8 cellular contexts compared by ENCODE assay signal in the genomic region with DNA sequence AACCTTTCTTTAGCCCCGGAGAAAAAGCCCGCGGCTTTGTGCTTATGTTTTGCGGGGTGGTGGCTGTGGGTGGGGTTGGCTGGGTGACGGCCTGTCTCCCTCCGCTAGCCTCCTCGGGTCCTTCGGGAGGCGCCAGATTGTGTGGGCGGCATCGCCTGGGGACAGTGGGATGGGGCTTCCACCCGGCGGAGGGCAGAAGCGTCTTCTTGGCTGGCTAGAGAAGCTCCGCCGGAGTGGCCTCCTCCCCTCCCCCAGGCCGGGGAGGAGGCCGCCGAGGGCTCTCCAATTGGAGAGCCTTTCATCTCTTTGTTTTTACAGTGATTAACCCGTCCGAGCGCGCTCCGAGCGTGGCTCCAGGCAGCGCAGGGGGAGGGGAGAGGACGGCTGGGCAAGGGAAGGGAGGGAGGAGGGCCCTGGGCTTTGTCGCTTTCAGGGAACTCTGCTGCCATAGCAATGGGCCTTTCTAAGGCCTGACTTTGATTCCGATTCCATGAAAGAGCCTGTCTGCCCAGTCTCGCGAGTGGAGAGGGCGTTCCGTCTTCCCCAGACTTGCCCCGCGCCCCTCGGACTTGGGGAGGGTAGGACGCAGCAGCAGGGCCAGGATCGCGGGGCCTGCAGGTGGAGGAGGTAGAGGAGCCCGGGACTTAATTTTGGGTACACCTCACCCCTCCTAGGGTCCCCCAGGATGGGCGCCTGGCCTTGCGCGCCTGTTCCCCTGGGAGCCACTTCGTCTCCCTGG. TPM values are rescaled to one million over a fixed set of nuclear protein-coding genes. Genes with fewer than 3 reads are reported as not detected.
DNase-seq lines count a peak whose midpoint lies in the region; ATAC-seq, FAIRE-seq and TF ChIP-seq lines count a peak whose summit lies in the region.

No MANE protein-coding gene starts in this region.

- H3K36me3 ChIP-seq in BJ (ENCODE audit: control insufficient read depth, insufficient read depth, low read length), result no peaks in the 10 kb centered on the region
- no peaks in the 10 kb centered on the region for H3K36me3 ChIP-seq in adipocyte (ENCODE audit: control insufficient read depth, insufficient read depth, low read length, severe bottlenecking)
- no peaks in the 10 kb centered on the region for H3K36me3 ChIP-seq in smooth muscle cell (ENCODE audit: low read depth)

- no peaks in the 10 kb centered on the region for H3K4me1 Mint-ChIP-seq in activated T-helper 17 cell treated with anti-CD3 and anti-CD28 coated beads, Interleukin-2, amount 50 U/mL, for 72 hours

- H3K27me3 ChIP-seq in BJ (ENCODE audit: control insufficient read depth, insufficient read depth, low read length) (no peaks in the 10 kb centered on the region), adipocyte (replicated peaks; ENCODE audit: control insufficient read depth, insufficient read depth, low read length) (peaks cover 42% of the 10 kb centered on the region), smooth muscle cell (ENCODE audit: low read depth) (peaks cover 60% of the 10 kb centered on the region)

- H3K4me3 ChIP-seq in BJ (ENCODE audit: low read depth, low read length) (peak overlapping the region; percentile 32), adipocyte (ENCODE audit: low read length) (peak overlapping the region; percentile 66), smooth muscle cell (peak overlapping the region; percentile 53)

- FAIRE-seq in GM12892 (lab: Jason Lieb, UNC), result no peak

- no peak overlapping the region for H3K27ac ChIP-seq in smooth muscle cell (ENCODE audit: low read depth)

- no peaks in the 10 kb centered on the region for H3K36me3 Mint-ChIP-seq in activated T-helper 17 cell treated with anti-CD3 and anti-CD28 coated beads, Interleukin-2, amount 50 U/mL, for 72 hours (ENCODE audit: low read depth)

- POLR2A ChIA-PET in BJ (lab: Charles Lee), result no interaction called here

- ATAC-seq in activated T-helper 17 cell treated with anti-CD3 and anti-CD28 coated beads, Interleukin-2, amount 50 U/mL, for 72 hours (replicated peaks), result no peak

- H3K79me2 ChIP-seq in smooth muscle cell (ENCODE audit: low read depth), result no peaks in the 10 kb centered on the region

- H3K4me1 ChIP-seq in adipocyte (ENCODE audit: control insufficient read depth, insufficient read depth, low read length), result peaks cover 34% of the 10 kb centered on the region
- H3K4me1 ChIP-seq in smooth muscle cell (ENCODE audit: low read depth), result peaks cover 39% of the 10 kb centered on the region

- H3K27me3 Mint-ChIP-seq in activated T-helper 17 cell treated with anti-CD3 and anti-CD28 coated beads, Interleukin-2, amount 50 U/mL, for 72 hours, result peaks cover 56% of the 10 kb centered on the region

- H3K4me2 ChIP-seq in smooth muscle cell, result peak overlapping the region; percentile 87

- H3K9ac ChIP-seq in adipocyte (ENCODE audit: low read length), result peak overlapping the region; percentile 68
- H3K9ac ChIP-seq in smooth muscle cell (ENCODE audit: low read depth), result no peak overlapping the region

- DNase-seq in BJ (ENCODE audit: low read depth), result peak; percentile 10
- peak; percentile 72 for DNase-seq in NCI-H1092 (lab: John Stamatoyannopoulos, UW)
- DNase-seq in adipocyte (ENCODE audit: low read depth), result peak; percentile 85
- DNase-seq in hepatic stellate cell (ENCODE audit: low spot score), result peak; percentile 75
- DNase-seq in smooth muscle cell (lab: John Stamatoyannopoulos, UW; ENCODE audit: unreplicated experiment), result no peak
- no peak for DNase-seq in activated T-cell treated with anti-CD3 and anti-CD28 coated beads, Interleukin-2, amount 50 U/mL, for 1 hour
- no peak for DNase-seq in GM12892 (ENCODE audit: insufficient read length)

- no peaks in the 10 kb centered on the region for H3K9me3 ChIP-seq in adipocyte (ENCODE audit: control insufficient read depth, low read length)
- no peaks in the 10 kb centered on the region for H3K9me3 ChIP-seq in smooth muscle cell (replicated peaks; ENCODE audit: low read depth)

- 1% methylated on average over 34 of the region's 44 CpGs for WGBS in smooth muscle cell (ENCODE audit: low lambda C conversion rate)

- TF ChIP-seq CTCF in BJ (IDR thresholded peaks at IDR 0.05; ENCODE audit: insufficient read depth, low read depth, low read length) (no peak), smooth muscle cell (IDR thresholded peaks at IDR 0.05; ENCODE audit: borderline replicate concordance, insufficient read depth, poor library complexity, severe bottlenecking) (no peak)

- H4K20me1 ChIP-seq in smooth muscle cell (ENCODE audit: low read depth), result no peaks in the 10 kb centered on the region

- H3K4me3 Mint-ChIP-seq in activated T-helper 17 cell treated with anti-CD3 and anti-CD28 coated beads, Interleukin-2, amount 50 U/mL, for 72 hours, result no peak overlapping the region

- no peak for TF ChIP-seq POLR2A in GM12892 (IDR thresholded peaks at IDR 0.05; ENCODE audit: low read depth, low read length)

- H2AFZ ChIP-seq in smooth muscle cell (ENCODE audit: low read depth), result peak overlapping the region; percentile 82

- H3K9me3 Mint-ChIP-seq in activated T-helper 17 cell treated with anti-CD3 and anti-CD28 coated beads, Interleukin-2, amount 50 U/mL, for 72 hours, result no peaks in the 10 kb centered on the region

- H3K27ac Mint-ChIP-seq in activated T-helper 17 cell treated with anti-CD3 and anti-CD28 coated beads, Interleukin-2, amount 50 U/mL, for 72 hours, result no peak overlapping the region

- CTCF ChIA-PET in BJ (lab: Yijun Ruan, JAX), result interaction anchor here (1.0 to 4.4 kb wide), 4 partner anchors 19 to 65 kb away, joined by 4 to 21 read pairs (median 10); no protein-coding TSS in a partner anchor

- peaks cover 11% of the 10 kb centered on the region for H3F3A ChIP-seq in smooth muscle cell (ENCODE audit: low read depth)

RNA-seq across cellular contexts. Expression of a gene that starts 36.7 kb away (rescaled TPM):
- not detected in 2 replicates for polyA plus RNA-seq in BJ (2011; rRNA removed)
- not detected in 2 replicates for polyA minus RNA-seq in BJ (2011; rRNA and poly(A)+ RNA removed)
- total RNA-seq in smooth muscle cell, result under 0.01 TPM in 1 of 2 replicates, not detected in the other
- polyA plus RNA-seq in smooth muscle cell, result 0.08 and 0.11 TPM in 2 replicates
- not detected for total RNA-seq in activated T-helper 17 cell treated with anti-CD3 and anti-CD28 coated beads, Interleukin-2, amount 50 U/mL, for 72 hours
- 0.15 TPM for polyA plus RNA-seq in GM12892 (2012; ENCODE audit: missing spikeins)

RNA-seq across cellular contexts. Expression of a gene that starts 41.7 kb away (rescaled TPM):
- not detected in 2 replicates for polyA plus RNA-seq in BJ (2011; rRNA removed)
- not detected in 2 replicates for polyA minus RNA-seq in BJ (2011; rRNA and poly(A)+ RNA removed)
- not detected in 2 replicates for total RNA-seq in smooth muscle cell
- not detected in 2 replicates for polyA plus RNA-seq in smooth muscle cell
- total RNA-seq in activated T-helper 17 cell treated with anti-CD3 and anti-CD28 coated beads, Interleukin-2, amount 50 U/mL, for 72 hours, result not detected
- polyA plus RNA-seq in GM12892 (2012; ENCODE audit: missing spikeins), result not detected

RNA-seq across cellular contexts. Expression of a gene that starts 46.9 kb away (rescaled TPM):
- polyA plus RNA-seq in BJ (2011; rRNA removed), result not detected in 2 replicates
- polyA minus RNA-seq in BJ (2011; rRNA and poly(A)+ RNA removed), result not detected in 2 replicates
- not detected in 2 replicates for total RNA-seq in smooth muscle cell
- polyA plus RNA-seq in smooth muscle cell, result not detected in 2 replicates
- not detected for total RNA-seq in activated T-helper 17 cell treated with anti-CD3 and anti-CD28 coated beads, Interleukin-2, amount 50 U/mL, for 72 hours
- polyA plus RNA-seq in GM12892 (2012; ENCODE audit: missing spikeins), result not detected

Comparison
In these comparisons a context has a peak if more than half of its experiments do, and no peak if none do; other contexts are left out.
1. DNase-seq: peak in BJ (single experiment), NCI-H1092 (single experiment), adipocyte (single experiment) and hepatic stellate cell (single experiment); none in smooth muscle cell (single experiment), activated T-cell treated with anti-CD3 and anti-CD28 coated beads, Interleukin-2, amount 50 U/mL, for 1 hour (single experiment) and GM12892 (single experiment).
2. Peak in every context shown above with its lines, with median percentiles within 50 percentile points of each other: H3K4me3 ChIP-seq.